Comparison of ENCODE assay signal across 8 cellular contexts in genomic region chr20:62365814-62366369, GRCh38. TPM values are rescaled to one million over a fixed set of nuclear protein-coding genes. Genes with fewer than 3 reads are reported as not detected.
DNase-seq lines count a peak whose midpoint lies in the region; ATAC-seq and TF ChIP-seq lines count a peak whose summit lies in the region.

No MANE protein-coding gene starts in this region.

- no peaks in the 10 kb centered on the region for H3K27me3 ChIP-seq in layer of hippocampus (ENCODE audit: control insufficient read depth, insufficient read depth, low read length)
- H3K27me3 ChIP-seq in naive thymus-derived CD4-positive, alpha-beta T cell (ENCODE audit: control insufficient read depth in 2 of 2, insufficient read depth in 2 of 2, low read length in 2 of 2), result peaks cover 0 to 20% of the 10 kb centered on the region in 2 donors

- ATAC-seq in natural killer cell treated with Interleukin-12 subunit alpha and Interleukin-12 subunit beta and Interleukin-15 and Interleukin-18, amount 100 ng/mL, for 72 hours, result no peak
- no peak for ATAC-seq in natural killer cell
- ATAC-seq in naive thymus-derived CD4-positive, alpha-beta T cell, result no peak

- H3K4me1 Mint-ChIP-seq in natural killer cell treated with Interleukin-12 subunit alpha and Interleukin-12 subunit beta and Interleukin-15 and Interleukin-18, amount 100 ng/mL, for 72 hours (ENCODE audit: low read depth in 2 of 2), result no peaks in the 10 kb centered on the region
- H3K4me1 Mint-ChIP-seq in natural killer cell (peaks cover 0 to 6% of the 10 kb centered on the region in 2 donors), brain (peaks cover 59% of the 10 kb centered on the region), type B pancreatic cell (ENCODE audit: unreplicated experiment) (peaks cover 6% of the 10 kb centered on the region)
- H3K4me1 Mint-ChIP-seq in naive thymus-derived CD4-positive, alpha-beta T cell, result peaks cover 0 to 8% (median 0%) of the 10 kb centered on the region in 7 donors

- CTCF ChIA-PET in naive thymus-derived CD4-positive, alpha-beta T cell (lab: Charles Lee), result no interaction called here

- no peaks in the 10 kb centered on the region for H3K9me3 ChIP-seq in naive thymus-derived CD4-positive, alpha-beta T cell (ENCODE audit: control insufficient read depth in 2 of 3, low read length in 3 of 3)

- no peak overlapping the region for H3K4me3 ChIP-seq in naive thymus-derived CD4-positive, alpha-beta T cell (ENCODE audit: low read length)

- no peaks in the 10 kb centered on the region for H3K36me3 ChIP-seq in naive thymus-derived CD4-positive, alpha-beta T cell (ENCODE audit: control insufficient read depth in 2 of 3, insufficient read depth in 3 of 3, low read length in 3 of 3)

- no peaks in the 10 kb centered on the region for H3K9me3 Mint-ChIP-seq in natural killer cell treated with Interleukin-12 subunit alpha and Interleukin-12 subunit beta and Interleukin-15 and Interleukin-18, amount 100 ng/mL, for 72 hours
- H3K9me3 Mint-ChIP-seq in natural killer cell, result no peaks in the 10 kb centered on the region
- H3K9me3 Mint-ChIP-seq in brain, result no peaks in the 10 kb centered on the region
- H3K9me3 Mint-ChIP-seq in type B pancreatic cell, result no peaks in the 10 kb centered on the region
- no peaks in the 10 kb centered on the region for H3K9me3 Mint-ChIP-seq in naive thymus-derived CD4-positive, alpha-beta T cell

- H3K27ac ChIP-seq in layer of hippocampus (ENCODE audit: low read depth, low read length), result peak overlapping the region; percentile 64
- H3K27ac ChIP-seq in naive thymus-derived CD4-positive, alpha-beta T cell (ENCODE audit: low read depth, low read length), result no peak overlapping the region

- H3K4me3 Mint-ChIP-seq in natural killer cell treated with Interleukin-12 subunit alpha and Interleukin-12 subunit beta and Interleukin-15 and Interleukin-18, amount 100 ng/mL, for 72 hours, result no peak overlapping the region
- H3K4me3 Mint-ChIP-seq in natural killer cell (no peak overlapping the region), brain (peak overlapping the region; percentile 69 to 77 (median 75)), type B pancreatic cell (peak overlapping the region; percentile 89)
- H3K4me3 Mint-ChIP-seq in naive thymus-derived CD4-positive, alpha-beta T cell, result peak overlapping the region in 5 of 10 donors; percentile 7 to 47 (median 29)

- no peak overlapping the region for H3K27ac Mint-ChIP-seq in natural killer cell treated with Interleukin-12 subunit alpha and Interleukin-12 subunit beta and Interleukin-15 and Interleukin-18, amount 100 ng/mL, for 72 hours
- H3K27ac Mint-ChIP-seq in natural killer cell, result no peak overlapping the region
- H3K27ac Mint-ChIP-seq in brain, result peak overlapping the region in 3 of 5 experiments; percentile 53 to 68 (median 58)
- H3K27ac Mint-ChIP-seq in type B pancreatic cell, result peak overlapping the region; percentile 92
- H3K27ac Mint-ChIP-seq in naive thymus-derived CD4-positive, alpha-beta T cell, result no peak overlapping the region

- POLR2A ChIA-PET in naive thymus-derived CD4-positive, alpha-beta T cell (lab: Charles Lee), result no interaction called here

- H3K4me1 ChIP-seq in naive thymus-derived CD4-positive, alpha-beta T cell (ENCODE audit: control insufficient read depth in 2 of 2, insufficient read depth in 2 of 2, low read length in 2 of 2), result peaks cover 0 to 11% of the 10 kb centered on the region in 2 donors

- intact Hi-C loops in natural killer cell (cut with micrococcal nuclease), result no loop called here
- intact Hi-C loops in naive thymus-derived CD4-positive, alpha-beta T cell (cut with micrococcal nuclease), result loop anchor here in 1 of 2 donors (5.0 kb wide), 1 partner anchor 64 kb away; the partner anchor contains the start of gene ADRM1

- no peaks in the 10 kb centered on the region for H3K36me3 Mint-ChIP-seq in natural killer cell treated with Interleukin-12 subunit alpha and Interleukin-12 subunit beta and Interleukin-15 and Interleukin-18, amount 100 ng/mL, for 72 hours
- no peaks in the 10 kb centered on the region for H3K36me3 Mint-ChIP-seq in natural killer cell
- H3K36me3 Mint-ChIP-seq in brain, result no peaks in the 10 kb centered on the region
- H3K36me3 Mint-ChIP-seq in type B pancreatic cell, result no peaks in the 10 kb centered on the region
- no peaks in the 10 kb centered on the region for H3K36me3 Mint-ChIP-seq in naive thymus-derived CD4-positive, alpha-beta T cell

- H3K27me3 Mint-ChIP-seq in natural killer cell treated with Interleukin-12 subunit alpha and Interleukin-12 subunit beta and Interleukin-15 and Interleukin-18, amount 100 ng/mL, for 72 hours, result peaks cover 0 to 8% of the 10 kb centered on the region in 2 donors
- peaks cover 0 to 26% of the 10 kb centered on the region in 2 donors for H3K27me3 Mint-ChIP-seq in natural killer cell (ENCODE audit: low read depth in 2 of 2)
- H3K27me3 Mint-ChIP-seq in brain, result no peaks in the 10 kb centered on the region
- no peaks in the 10 kb centered on the region for H3K27me3 Mint-ChIP-seq in type B pancreatic cell
- peaks cover 13 to 34% (median 21%) of the 10 kb centered on the region in 5 donors for H3K27me3 Mint-ChIP-seq in naive thymus-derived CD4-positive, alpha-beta T cell

- TF ChIP-seq CTCF in natural killer cell (IDR thresholded peaks at IDR 0.05), result no peak
- TF ChIP-seq CTCF in brain (conservative IDR thresholded peaks at IDR 0.05), result no peak
- TF ChIP-seq CTCF in type B pancreatic cell (conservative IDR thresholded peaks at IDR 0.05), result no peak

- DNase-seq in natural killer cell treated with Interleukin-12 subunit alpha and Interleukin-12 subunit beta and Interleukin-15 and Interleukin-18, amount 100 ng/mL, for 72 hours (ENCODE audit: low spot score), result peak; percentile 58
- DNase-seq in natural killer cell (no peak), type B pancreatic cell (ENCODE audit: extremely low spot score, unreplicated experiment) (no peak), hypothalamus (lab: John Stamatoyannopoulos, UW) (no peak), NCI-H1105 (lab: John Stamatoyannopoulos, UW) (no peak)
- no peak for DNase-seq in naive thymus-derived CD4-positive, alpha-beta T cell

RNA-seq across cellular contexts. Expression of gene LAMA5, which starts 1.2 kb away (rescaled TPM):
- total RNA-seq in natural killer cell treated with Interleukin-12 subunit alpha and Interleukin-12 subunit beta and Interleukin-15 and Interleukin-18, amount 100 ng/mL, for 72 hours, result 1 to 10 TPM; 1.5 to 1.9 TPM
- total RNA-seq in natural killer cell, result 1 to 10 TPM; 1.0 to 4.3 (median 1.4) TPM
- polyA plus RNA-seq in brain (ENCODE audit: insufficient read depth, low read depth, low replicate concordance), result 17.5 TPM
- 246 and 611 TPM in 2 replicates for total RNA-seq in type B pancreatic cell (ENCODE audit: low replicate concordance)
- total RNA-seq in naive thymus-derived CD4-positive, alpha-beta T cell, result 1 to 10 TPM in 1 of 5 experiments, under 1 TPM in 4; 0.05 to 1.3 (median 0.57) TPM
- not detected for polyA plus RNA-seq in naive thymus-derived CD4-positive, alpha-beta T cell

RNA-seq across cellular contexts. Expression of gene RPS21, which starts 21.0 kb away (rescaled TPM):
- total RNA-seq in natural killer cell treated with Interleukin-12 subunit alpha and Interleukin-12 subunit beta and Interleukin-15 and Interleukin-18, amount 100 ng/mL, for 72 hours, result 1,000 to 10,000 TPM; 1,109 to 1,318 TPM
- 1,000 to 10,000 TPM in 2 of 3 donors, 100 to 1,000 TPM in 1; 887 to 1,244 (median 1,112) TPM for total RNA-seq in natural killer cell
- 5,928 TPM for polyA plus RNA-seq in brain (ENCODE audit: insufficient read depth, low read depth, low replicate concordance)
- 1,432 and 1,737 TPM in 2 replicates for total RNA-seq in type B pancreatic cell (ENCODE audit: low replicate concordance)
- 1,000 to 10,000 TPM; 2,026 to 3,407 (median 3,308) TPM for total RNA-seq in naive thymus-derived CD4-positive, alpha-beta T cell
- polyA plus RNA-seq in naive thymus-derived CD4-positive, alpha-beta T cell, result 1,000 to 10,000 TPM; 3,163 to 3,458 TPM

RNA-seq across cellular contexts. Expression of gene CABLES2, which starts 41.2 kb away (rescaled TPM):
- total RNA-seq in natural killer cell treated with Interleukin-12 subunit alpha and Interleukin-12 subunit beta and Interleukin-15 and Interleukin-18, amount 100 ng/mL, for 72 hours, result 1 to 10 TPM; 9.4 to 9.5 TPM
- 1 to 10 TPM; 8.0 to 9.3 (median 8.4) TPM for total RNA-seq in natural killer cell
- polyA plus RNA-seq in brain (ENCODE audit: insufficient read depth, low read depth, low replicate concordance), result 12.0 TPM
- total RNA-seq in type B pancreatic cell (ENCODE audit: low replicate concordance), result 11.7 and 18.4 TPM in 2 replicates
- total RNA-seq in naive thymus-derived CD4-positive, alpha-beta T cell, result 10 to 100 TPM in 1 of 5 experiments, 1 to 10 TPM in 4; 4.3 to 16.7 (median 6.3) TPM
- polyA plus RNA-seq in naive thymus-derived CD4-positive, alpha-beta T cell, result 1 to 10 TPM in 1 of 2 donors, under 1 TPM in 1; 0.61 to 1.8 TPM

Comparison
In these comparisons a context has a peak if more than half of its experiments do, and no peak if none do; other contexts are left out.
1. H3K27ac Mint-ChIP-seq: peak in brain (3 of 5) and type B pancreatic cell (single experiment); none in natural killer cell treated with Interleukin-12 subunit alpha and Interleukin-12 subunit beta and Interleukin-15 and Interleukin-18, amount 100 ng/mL, for 72 hours (0 of 2), natural killer cell (0 of 2) and naive thymus-derived CD4-positive, alpha-beta T cell (0 of 9).
2. H3K4me3 Mint-ChIP-seq: peak in brain (5 of 5) and type B pancreatic cell (single experiment); none in natural killer cell treated with Interleukin-12 subunit alpha and Interleukin-12 subunit beta and Interleukin-15 and Interleukin-18, amount 100 ng/mL, for 72 hours (single experiment) and natural killer cell (single experiment).
3. RNA of gene LAMA5, which starts 1.2 kb away (total RNA-seq): 246 to 611 TPM in type B pancreatic cell; 1.5 to 1.9 TPM in natural killer cell treated with Interleukin-12 subunit alpha and Interleukin-12 subunit beta and Interleukin-15 and Interleukin-18, amount 100 ng/mL, for 72 hours, 1.0 to 4.3 TPM in natural killer cell and 0.05 to 1.3 TPM in naive thymus-derived CD4-positive, alpha-beta T cell; every median in the first group is over 10 times any median in the second.